Comparison of ENCODE assay signal across 10 cellular contexts in the genomic region with DNA sequence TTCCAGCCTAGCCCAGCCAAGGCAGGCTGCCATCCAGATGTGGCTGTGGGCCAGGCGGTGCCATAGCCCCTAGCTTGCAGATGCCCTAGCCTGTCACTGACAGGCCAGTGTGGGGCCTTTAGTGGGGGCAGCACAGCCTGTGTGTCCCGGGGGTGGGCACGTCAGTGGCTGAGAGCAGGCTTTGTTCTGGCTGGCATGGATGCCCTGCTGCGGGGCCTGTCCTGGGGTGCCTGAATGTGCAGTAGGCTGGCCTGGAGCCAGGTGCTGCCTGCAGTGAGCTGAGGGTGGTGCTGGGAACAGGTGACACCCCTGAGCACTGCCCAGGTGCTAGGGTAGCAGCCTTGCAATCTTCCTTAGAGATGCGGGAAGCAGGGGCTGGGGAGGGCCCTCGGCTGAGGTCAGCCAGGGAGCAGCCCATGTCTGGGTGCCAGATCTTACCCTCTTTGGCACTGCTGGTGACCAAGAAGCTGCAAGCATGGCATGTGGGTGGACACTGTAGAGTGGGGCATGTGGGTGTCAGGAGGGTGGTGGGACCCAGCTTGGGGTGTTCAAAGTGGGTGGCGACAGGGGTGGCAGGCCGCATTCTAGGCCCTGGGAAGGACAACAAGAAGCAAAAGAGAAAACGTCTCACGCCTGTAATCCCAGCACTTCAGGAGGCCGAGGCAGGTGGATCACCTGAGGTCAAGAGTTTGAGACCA. TPM values are rescaled to one million over a fixed set of nuclear protein-coding genes. Genes with fewer than 3 reads are reported as not detected.
DNase-seq lines count a peak whose midpoint lies in the region; ATAC-seq, FAIRE-seq and TF ChIP-seq lines count a peak whose summit lies in the region.
"Not testable (repeated sequence)": the region's sequence is repeated elsewhere in the genome, so short reads cannot be mapped to it uniquely, and the experiment has no call there.
"Had no signal": no experiment of that assay in that cellular context is flagged by ENCODE, and none has a peak within 500 bp of the region (broad histone marks: within the 10 kb centered on the region; RNA-seq: fewer than 3 reads in every experiment).

No MANE protein-coding gene starts in this region.

- TF ChIP-seq POLR2A in sigmoid colon (IDR thresholded peaks at IDR 0.05): not testable (repeated sequence)

- TF ChIP-seq RAD21 in SK-N-SH (IDR thresholded peaks at IDR 0.05; ENCODE audit: low read length): not testable (repeated sequence)

- TF ChIP-seq EP300 in SK-N-SH (IDR thresholded peaks at IDR 0.05; ENCODE audit: borderline replicate concordance in 1 of 2, low read depth in 1 of 2, low read length in 1 of 2); sigmoid colon (IDR thresholded peaks at IDR 0.05): not testable (repeated sequence)

- not testable (repeated sequence) for H3K9ac ChIP-seq in SK-N-SH; kidney (ENCODE audit: low read length in 2 of 2)

- not testable (repeated sequence) for H2AFZ ChIP-seq in SK-N-SH (ENCODE audit: low read depth); osteoblast (ENCODE audit: low read length)

- not testable (repeated sequence) for FAIRE-seq in kidney (lab: Jason Lieb, UNC)

- ATAC-seq in Right ventricle myocardium superior (ENCODE audit: poor library complexity) (peak; percentile 42), left cardiac atrium (peak; percentile 7 to 18)

- not testable (repeated sequence) for H4K20me1 ChIP-seq in SK-N-SH (ENCODE audit: insufficient read depth); osteoblast (ENCODE audit: insufficient read depth, low read length)

- not testable (repeated sequence) for TF ChIP-seq CTCF in SK-N-SH (IDR thresholded peaks at IDR 0.05); kidney (IDR thresholded peaks at IDR 0.05; ENCODE audit: borderline replicate concordance, extremely low read depth, insufficient read depth); osteoblast (IDR thresholded peaks at IDR 0.05; ENCODE audit: extremely low read depth, low read depth, low read length); sigmoid colon (IDR thresholded peaks at IDR 0.05)

- H3K79me2 ChIP-seq in SK-N-SH (ENCODE audit: insufficient read depth); osteoblast (ENCODE audit: insufficient read depth, low read length): not testable (repeated sequence)

- CTCF ChIA-PET in SK-N-SH (lab: Yijun Ruan, JAX): not testable (repeated sequence)

- not testable (repeated sequence) for H3K4me2 ChIP-seq in SK-N-SH; osteoblast (ENCODE audit: insufficient read depth, low read length)

- H3K36me3 ChIP-seq in SK-N-SH (replicated peaks in 1 of 2; ENCODE audit: control insufficient read depth in 1 of 2, insufficient read depth in 2 of 2, low read length in 1 of 2); kidney (ENCODE audit: control insufficient read depth in 1 of 2, insufficient read depth in 2 of 2, low read length in 2 of 2); osteoblast (ENCODE audit: insufficient read depth, low read length); sigmoid colon: not testable (repeated sequence)

- POLR2A ChIA-PET in SK-N-SH (lab: Yijun Ruan, JAX): not testable (repeated sequence)

- not testable (repeated sequence) for H3K9me3 ChIP-seq in SK-N-SH; kidney (ENCODE audit: control insufficient read depth in 1 of 2, low read length in 2 of 2); osteoblast (ENCODE audit: low read depth, low read length); sigmoid colon

- intact Hi-C loops in Right ventricle myocardium superior (cut with DNase I); left cardiac atrium (cut with DNase I); kidney (cut with DNase I); sigmoid colon (cut with DNase I): not testable (repeated sequence)

- not testable (repeated sequence) for H3K4me3 ChIP-seq in SK-N-SH (ENCODE audit: low read depth in 2 of 2, low read length in 1 of 2); kidney (ENCODE audit: low read length in 2 of 2); osteoblast (ENCODE audit: insufficient read depth, low read length); sigmoid colon

- not testable (repeated sequence) for H3K27ac ChIP-seq in SK-N-SH (ENCODE audit: low read depth in 2 of 2, low read length in 1 of 2); kidney (ENCODE audit: low read depth in 2 of 2, low read length in 2 of 2); osteoblast (ENCODE audit: low read depth, low read length); sigmoid colon

- not testable (repeated sequence) for H3K27me3 ChIP-seq in SK-N-SH (ENCODE audit: insufficient read depth); osteoblast (ENCODE audit: insufficient read depth, low read length); sigmoid colon

- H3K9me2 ChIP-seq in SK-N-SH: not testable (repeated sequence)

- DNase-seq in NCI-H345 (lab: John Stamatoyannopoulos, UW): peak; percentile 47
- DNase-seq in SK-N-SH: peak; percentile 37
- not testable (repeated sequence) for DNase-seq in Right ventricle myocardium superior
- DNase-seq in left cardiac atrium: peak; percentile 5
- peak; percentile 58 for DNase-seq in kidney
- peak; percentile 11 for DNase-seq in osteoblast (ENCODE audit: insufficient read length, low spot score, missing footprints)
- DNase-seq in sigmoid colon: peak; percentile 60

- H3K4me1 ChIP-seq in SK-N-SH (ENCODE audit: control insufficient read depth in 1 of 2, insufficient read depth in 2 of 2, low read depth in 1 of 2, low read length in 1 of 2); kidney (ENCODE audit: control insufficient read depth in 1 of 2, insufficient read depth in 1 of 2, low read depth in 1 of 2, low read length in 2 of 2); osteoblast (ENCODE audit: insufficient read depth, low read length); sigmoid colon: not testable (repeated sequence)

- H3F3A ChIP-seq in SK-N-SH (replicated peaks; ENCODE audit: insufficient read depth): not testable (repeated sequence)

- WGBS in SK-N-SH (ENCODE audit: low lambda C conversion rate): 47% methylated on average over 5 of the region's 11 CpGs
- WGBS in sigmoid colon, 2 donors: 49 to 67% methylated on average over 8 of the region's 11 CpGs

RNA-seq across cellular contexts. Expression of a gene that starts 37.6 kb away (rescaled TPM):
- polyA plus RNA-seq in SK-N-SH (2012; rRNA removed): 0.31 and 0.36 TPM in 2 replicates
- 0.13 and 0.18 TPM in 2 replicates for polyA plus RNA-seq in SK-N-SH (2012; cell fraction: cytosol; rRNA removed)
- polyA plus RNA-seq in SK-N-SH (2012; cell fraction: nucleus; rRNA removed): 0.20 and 0.27 TPM in 2 replicates
- total RNA-seq in Right ventricle myocardium superior: 12.2 TPM
- total RNA-seq in left cardiac atrium: 10 to 100 TPM; 12.0 to 16.5 TPM
- total RNA-seq in kidney: 3.1 TPM
- polyA plus RNA-seq in kidney (ENCODE audit: insufficient read depth, low read depth, low replicate concordance): 3.4 TPM
- total RNA-seq in osteoblast: under 0.01 and 0.29 TPM in 2 replicates
- 1 to 10 TPM in 3 of 4 donors, under 1 TPM in 1; 0.54 to 2.2 (median 1.4) TPM for total RNA-seq in sigmoid colon
- polyA plus RNA-seq in sigmoid colon: under 1 TPM; 0.23 to 0.60 (median 0.60) TPM
- total RNA-seq: Calu3; CD4-positive, alpha-beta memory T cell; HFFc6 had no signal
- polyA plus RNA-seq: CD4-positive, alpha-beta memory T cell had no signal
